ENCODE assay signal across 18 cellular contexts in genomic region chr3:133992385-133992784, GRCh38. TPM values are rescaled to one million over a fixed set of nuclear protein-coding genes. Genes with fewer than 3 reads are reported as not detected.
DNase-seq lines count a peak whose midpoint lies in the region; ATAC-seq and TF ChIP-seq lines count a peak whose summit lies in the region.
"Had no signal": no experiment of that assay in that cellular context is flagged by ENCODE, and none has a peak within 500 bp of the region (broad histone marks: within the 10 kb centered on the region; RNA-seq: fewer than 3 reads in every experiment).

No MANE protein-coding gene starts in this region.

- intact Hi-C loops in left ventricle myocardium superior (cut with micrococcal nuclease) = no loop called here

- H3K4me1 Mint-ChIP-seq in HFFc6 (ENCODE audit: low read depth) = no peaks in the 10 kb centered on the region; the same call in 1 of the 2 replicates
- peaks cover 44% of the 10 kb centered on the region for H3K4me1 Mint-ChIP-seq in progenitor cell of endocrine pancreas (ENCODE audit: low read depth)
- H3K4me1 Mint-ChIP-seq: activated naive CD4-positive, alpha-beta T cell treated with anti-CD3 and anti-CD28 coated beads, Interleukin-2, amount 50 U/mL, for 24 hours; B cell had no signal

- ATAC-seq in left ventricle myocardium superior = peak; percentile 46
- no peak for ATAC-seq in GM19328 (IDR thresholded peaks at IDR 0.05; ENCODE audit: unreplicated experiment)
- ATAC-seq in activated CD4-positive, CD25-positive, alpha-beta regulatory T cell treated with anti-CD3 and anti-CD28 coated beads, Interleukin-2, amount 50 U/mL, for 24 hours = no peak
- no peak for ATAC-seq in GM18502 (IDR thresholded peaks at IDR 0.05; ENCODE audit: poor library complexity, unreplicated experiment)
- ATAC-seq: gastrocnemius medialis had no signal

- no peak for DNase-seq in HFFc6
- no peak for DNase-seq in choroid plexus epithelial cell (ENCODE audit: low read depth)
- DNase-seq in left ventricle myocardium superior = peak; percentile 36
- no peak for DNase-seq in progenitor cell of endocrine pancreas (ENCODE audit: low spot score, unreplicated experiment)
- DNase-seq: activated CD4-positive, alpha-beta T cell treated with anti-CD3 and anti-CD28 coated beads, Interleukin-2, amount 50 U/mL, for 48 hours; gastrocnemius medialis; occipital lobe; PC-9; stimulated activated naive CD4-positive, alpha-beta T cell; T-helper 2 cell; tibial artery; WERI-Rb-1 had no signal

- H3K27ac Mint-ChIP-seq in HFFc6 (no peak overlapping the region), progenitor cell of endocrine pancreas (no peak overlapping the region)
- H3K27ac Mint-ChIP-seq: activated naive CD4-positive, alpha-beta T cell treated with anti-CD3 and anti-CD28 coated beads, Interleukin-2, amount 50 U/mL, for 24 hours; B cell had no signal

- peak; percentile 33; the same call in 1 of the 2 replicates for TF ChIP-seq CTCF in HFFc6 (IDR thresholded peaks at IDR 0.05)
- peak; percentile 10 for TF ChIP-seq CTCF in choroid plexus epithelial cell (conservative IDR thresholded peaks at IDR 0.05; ENCODE audit: low read depth, low read length)
- peak; percentile 18 for TF ChIP-seq CTCF in progenitor cell of endocrine pancreas (IDR thresholded peaks at IDR 0.05; ENCODE audit: unreplicated experiment)

- H3K4me3 Mint-ChIP-seq in HFFc6 (no peak overlapping the region), progenitor cell of endocrine pancreas (ENCODE audit: low read depth) (no peak overlapping the region)
- H3K4me3 Mint-ChIP-seq: activated naive CD4-positive, alpha-beta T cell treated with anti-CD3 and anti-CD28 coated beads, Interleukin-2, amount 50 U/mL, for 24 hours; B cell had no signal

- H3K9me3 Mint-ChIP-seq in HFFc6 (no peaks in the 10 kb centered on the region), progenitor cell of endocrine pancreas (ENCODE audit: low read depth) (no peaks in the 10 kb centered on the region)
- H3K9me3 Mint-ChIP-seq: activated naive CD4-positive, alpha-beta T cell treated with anti-CD3 and anti-CD28 coated beads, Interleukin-2, amount 50 U/mL, for 24 hours had no signal

- no peak overlapping the region for H3K4me3 ChIP-seq in choroid plexus epithelial cell (ENCODE audit: low read depth, low read length)
- H3K4me3 ChIP-seq: ascending aorta, gastrocnemius medialis, PC-9, tibial artery had no signal

- H3K27me3 Mint-ChIP-seq in HFFc6 (ENCODE audit: insufficient read depth) = peaks cover 17% of the 10 kb centered on the region
- H3K27me3 Mint-ChIP-seq in progenitor cell of endocrine pancreas = peaks cover 10% of the 10 kb centered on the region

- H3K36me3 Mint-ChIP-seq in HFFc6 (ENCODE audit: low read depth) (no peaks in the 10 kb centered on the region; the same call in 1 of the 2 replicates), progenitor cell of endocrine pancreas (ENCODE audit: insufficient read depth) (peaks cover 4% of the 10 kb centered on the region)
- H3K36me3 Mint-ChIP-seq: activated naive CD4-positive, alpha-beta T cell treated with anti-CD3 and anti-CD28 coated beads, Interleukin-2, amount 50 U/mL, for 24 hours had no signal

RNA-seq across cellular contexts. Expression of gene SLCO2A1, which starts 37.3 kb away (rescaled TPM):
- under 1 TPM in 2 of 6 experiments, not detected in 4; 0.13 to 0.17 TPM for total RNA-seq in HFFc6 (2021; fragmentation: NEBNext Ultra II Directional; extraction: Animal tissue kit (Norgen Biotek cat#: 25700))
- total RNA-seq in left ventricle myocardium superior (11.6 TPM), progenitor cell of endocrine pancreas (27.9 and 28.9 TPM in 2 replicates)
- total RNA-seq: B cell had no signal

Comparison
In these comparisons a context has a peak if more than half of its experiments do, and no peak if none do; other contexts are left out.
1. RNA of gene SLCO2A1, which starts 37.3 kb away (total RNA-seq): 27.9 to 28.9 TPM in progenitor cell of endocrine pancreas and 11.6 TPM in left ventricle myocardium superior (single experiment); 0.13 to 0.17 TPM in HFFc6; every median in the first group is over 10 times any median in the second.
2. Peak in every context shown above with its lines, with median percentiles within 50 percentile points of each other: CTCF ChIP-seq.